Comparison of ENCODE assay signal across 22 cellular contexts in genomic region chr16:49194499-49195260, GRCh38.
DNase-seq lines count a peak whose midpoint lies in the region; ATAC-seq, FAIRE-seq and TF ChIP-seq lines count a peak whose summit lies in the region.
"Had no signal": no experiment of that assay in that cellular context is flagged by ENCODE, and none has a peak within 500 bp of the region (broad histone marks: within the 10 kb centered on the region; RNA-seq: fewer than 3 reads in every experiment).

No MANE protein-coding gene starts in this region.

- H3K4me1 Mint-ChIP-seq in activated CD4-positive, alpha-beta T cell treated with anti-CD3 and anti-CD28 coated beads for 36 hours: no peaks in the 10 kb centered on the region
- H3K4me1 Mint-ChIP-seq: CD14-positive monocyte had no signal

- peaks cover 4% of the 10 kb centered on the region for H3K27me3 Mint-ChIP-seq in activated CD4-positive, alpha-beta T cell treated with anti-CD3 and anti-CD28 coated beads for 36 hours

- no peak overlapping the region for H3K4me2 ChIP-seq in HepG2 (ENCODE audit: low read depth, low read length)

- H3K36me3 ChIP-seq in HepG2 (replicated peaks in 1 of 2; ENCODE audit: control insufficient read depth in 1 of 2, insufficient read depth in 2 of 2, low read length in 2 of 2) (no peaks in the 10 kb centered on the region), right lobe of liver (no peaks in the 10 kb centered on the region), pancreas (no peaks in the 10 kb centered on the region)

- no peak for DNase-seq in HepG2 (ENCODE audit: low spot score)
- DNase-seq in right lobe of liver: no peak
- peak; percentile 36 for DNase-seq in left cardiac atrium
- DNase-seq in pancreas: no peak
- DNase-seq in activated CD4-positive, alpha-beta T cell treated with anti-CD3 and anti-CD28 coated beads for 36 hours: no peak
- no peak for DNase-seq in erythroblast (lab: John Stamatoyannopoulos, UW)
- DNase-seq in frontal cortex (ENCODE audit: low spot score in 2 of 2): no peak
- DNase-seq: Calu3, DMS79 treated with DMSO at 0.1 percent for 48 hours, HFFc6, KG1, NCI-H1048, NCI-H345, NCI-H526 treated with DMSO at 0.1 percent for 48 hours, SHP77 treated with DMSO at 0.1 percent for 48 hours had no signal

- BruUV-seq in HepG2 (replicated peaks; lab: Mats Ljungman, UMichigan): no TSS peak

- intact Hi-C loops in HepG2 (cut with micrococcal nuclease; ENCODE audit: unreplicated experiment) (no loop called here), right lobe of liver (cut with DNase I) (no loop called here), left cardiac atrium (cut with DNase I) (no loop called here), pancreas (cut with DNase I) (no loop called here)
- intact Hi-C loops in activated CD4-positive, alpha-beta T cell treated with anti-CD3 and anti-CD28 coated beads for 36 hours (cut with DNase I, micrococcal nuclease): no loop called here

- in situ Hi-C loops in HepG2 (cut with HindIII; ENCODE audit: extremely low pct_ligation_motif_present, low pct_unique_long_range_greater_than_20kb): no loop called here

- no peak overlapping the region for H3K27ac Mint-ChIP-seq in activated CD4-positive, alpha-beta T cell treated with anti-CD3 and anti-CD28 coated beads for 36 hours
- H3K27ac Mint-ChIP-seq: CD14-positive monocyte, HFFc6 had no signal

- peaks cover 3% of the 10 kb centered on the region for H3K9me3 Mint-ChIP-seq in activated CD4-positive, alpha-beta T cell treated with anti-CD3 and anti-CD28 coated beads for 36 hours (ENCODE audit: low read depth)

- H3K9me3 ChIP-seq in HepG2 (ENCODE audit: low read length): no peaks in the 10 kb centered on the region
- H3K9me3 ChIP-seq in right lobe of liver: no peaks in the 10 kb centered on the region
- H3K9me3 ChIP-seq in pancreas: no peaks in the 10 kb centered on the region

- H3K4me3 ChIP-seq in HepG2 (replicated peaks in 1 of 3; ENCODE audit: insufficient read depth in 1 of 3, low read depth in 2 of 3, low read length in 3 of 3) (no peak overlapping the region), right lobe of liver (no peak overlapping the region), pancreas (no peak overlapping the region)

- no peak overlapping the region for H3K9ac ChIP-seq in HepG2 (ENCODE audit: insufficient read depth, low read depth, low read length)

- TF ChIP-seq EP300 in HepG2 (IDR thresholded peaks at IDR 0.05; ENCODE audit: low read depth in 2 of 2, low read length in 2 of 2) (no peak), HepG2 (CRISPR knock-in tag; IDR thresholded peaks at IDR 0.05; ENCODE audit: borderline replicate concordance) (no peak)

- H3K27me3 ChIP-seq in HepG2 (ENCODE audit: control insufficient read depth in 1 of 2, insufficient read depth in 2 of 2, low read length in 2 of 2) (no peaks in the 10 kb centered on the region; a peak in 1 of 5 replicates), right lobe of liver (no peaks in the 10 kb centered on the region), pancreas (no peaks in the 10 kb centered on the region)

- no peaks in the 10 kb centered on the region for H3K4me1 ChIP-seq in HepG2 (ENCODE audit: insufficient read depth, low read length)
- H3K4me1 ChIP-seq in right lobe of liver: no peaks in the 10 kb centered on the region
- no peaks in the 10 kb centered on the region for H3K4me1 ChIP-seq in pancreas

- TF ChIP-seq RAD21 in HepG2 (CRISPR knock-in tag; IDR thresholded peaks at IDR 0.05): no peak

- H3K27ac ChIP-seq in HepG2 (ENCODE audit: extremely low read length, insufficient read depth, low read length) (no peak overlapping the region), right lobe of liver (no peak overlapping the region), pancreas (no peak overlapping the region)
- H3K27ac ChIP-seq: HL-60 had no signal

- TF ChIP-seq CTCF in HepG2 (CRISPR knock-in tag; IDR thresholded peaks at IDR 0.05) (no peak), right lobe of liver (IDR thresholded peaks at IDR 0.05) (no peak), pancreas (IDR thresholded peaks at IDR 0.05) (no peak)

- POLR2A ChIA-PET in HepG2 (lab: Yijun Ruan, JAX): no interaction called here
- POLR2A ChIA-PET in activated CD4-positive, alpha-beta T cell treated with anti-CD3 and anti-CD28 coated beads for 36 hours (lab: Charles Lee): no interaction called here

- no peak for FAIRE-seq in HepG2 (lab: Jason Lieb, UNC)
- FAIRE-seq in pancreas (lab: Jason Lieb, UNC): no peak
- no peak for FAIRE-seq in frontal cortex (lab: Jason Lieb, UNC)
- FAIRE-seq: A204.1, G401.6, GM12892 had no signal

- TF ChIP-seq POLR2A in HepG2 (IDR thresholded peaks at IDR 0.05; ENCODE audit: insufficient read depth in 1 of 2, low read depth in 2 of 2, low read length in 2 of 2): no peak
- no peak for TF ChIP-seq POLR2A in right lobe of liver (IDR thresholded peaks at IDR 0.05)
- TF ChIP-seq POLR2A in erythroblast (IDR thresholded peaks at IDR 0.05; ENCODE audit: low read length): no peak

- H4K20me1 ChIP-seq in HepG2 (ENCODE audit: insufficient read depth, low read length): no peaks in the 10 kb centered on the region

- ATAC-seq in HepG2: no peak
- no peak for ATAC-seq in right lobe of liver
- ATAC-seq in left cardiac atrium: peak; percentile 61 to 89
- peak in 3 of 4 donors; percentile 20 to 34 (median 24) for ATAC-seq in pancreas
- ATAC-seq in activated CD4-positive, alpha-beta T cell treated with anti-CD3 and anti-CD28 coated beads for 36 hours: no peak
- no peak for ATAC-seq in GM18511 (IDR thresholded peaks at IDR 0.05; ENCODE audit: unreplicated experiment)
- ATAC-seq: Panc1 had no signal

- no peak overlapping the region for H3K4me3 Mint-ChIP-seq in activated CD4-positive, alpha-beta T cell treated with anti-CD3 and anti-CD28 coated beads for 36 hours
- H3K4me3 Mint-ChIP-seq: CD14-positive monocyte, HFFc6 had no signal

- H3K79me2 ChIP-seq in HepG2 (ENCODE audit: insufficient read depth, low read length): no peaks in the 10 kb centered on the region

- CTCF ChIA-PET in HepG2 (lab: Yijun Ruan, JAX; ENCODE audit: low intra/inter-chr PET ratio, low total read pairs): no interaction called here
- CTCF ChIA-PET in activated CD4-positive, alpha-beta T cell treated with anti-CD3 and anti-CD28 coated beads for 36 hours (lab: Charles Lee): no interaction called here

- WGBS in HepG2 (ENCODE audit: low lambda C conversion rate): 19% methylated on average over 16 of the region's 16 CpGs
- 30% methylated on average over 12 of the region's 16 CpGs for WGBS in right lobe of liver (ENCODE audit: insufficient coverage, low coverage, low lambda C conversion rate, missing lambda C conversion rate)
- 42 to 43% methylated on average over 16 of the region's 16 CpGs for WGBS in pancreas, 2 donors

- no peaks in the 10 kb centered on the region for H3K36me3 Mint-ChIP-seq in activated CD4-positive, alpha-beta T cell treated with anti-CD3 and anti-CD28 coated beads for 36 hours (ENCODE audit: low read depth)
- H3K36me3 Mint-ChIP-seq: CD14-positive monocyte had no signal

- no peak overlapping the region for H2AFZ ChIP-seq in HepG2 (ENCODE audit: low read length)

TF ChIP-seq in HepG2, 621 proteins besides CTCF, POLR2A, EP300 and RAD21:
- TF ChIP-seq CREB1 (IDR thresholded peaks at IDR 0.05) (0 out of 2 replicates have a peak, but pooled peaks have one; percentile 39), CREB1 (CRISPR knock-in tag; IDR thresholded peaks at IDR 0.05) (no peak), CCDC6 (CRISPR knock-in tag; IDR thresholded peaks at IDR 0.05) (no peak)

Comparison
In these comparisons a context has a peak if more than half of its experiments do, and no peak if none do; other contexts are left out.
1. ATAC-seq: peak in left cardiac atrium (2 of 2) and pancreas (3 of 4); none in HepG2 (single experiment), right lobe of liver (0 of 4), activated CD4-positive, alpha-beta T cell treated with anti-CD3 and anti-CD28 coated beads for 36 hours (single experiment) and GM18511 (single experiment).